13 cellular contexts compared by ENCODE assay signal in the genomic region with DNA sequence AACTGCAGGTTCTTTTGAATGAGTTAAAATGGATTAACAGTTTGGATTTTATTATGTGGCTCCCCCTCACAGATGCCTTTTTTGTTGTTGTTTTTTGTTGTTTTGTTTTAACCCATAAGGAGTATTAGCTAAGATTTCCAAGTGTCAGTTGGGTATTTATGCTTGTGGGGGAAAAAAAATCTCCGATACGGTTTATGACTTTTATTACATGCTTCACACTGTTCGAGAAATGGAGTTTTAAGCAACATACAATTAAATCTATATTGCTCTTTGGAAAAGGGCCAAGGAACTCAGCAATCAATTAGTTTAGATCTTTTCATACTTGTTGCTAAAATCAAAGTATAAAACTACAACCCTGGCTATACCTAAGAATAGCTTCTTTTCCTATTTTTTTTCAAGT. TPM values are rescaled to one million over a fixed set of nuclear protein-coding genes. Genes with fewer than 3 reads are reported as not detected.
DNase-seq lines count a peak whose midpoint lies in the region; ATAC-seq, FAIRE-seq and TF ChIP-seq lines count a peak whose summit lies in the region.
"Had no signal": no experiment of that assay in that cellular context is flagged by ENCODE, and none has a peak within 500 bp of the region (broad histone marks: within the 10 kb centered on the region; RNA-seq: fewer than 3 reads in every experiment).

No MANE protein-coding gene starts in this region.

- no peak for TF ChIP-seq EP300 in SK-N-SH (IDR thresholded peaks at IDR 0.05; ENCODE audit: borderline replicate concordance in 1 of 2, low read depth in 1 of 2, low read length in 1 of 2)
- no peak for TF ChIP-seq EP300 in tibial nerve (IDR thresholded peaks at IDR 0.05)

- DNase-seq in SK-N-SH (no peak), dorsolateral prefrontal cortex (no peak), tibial nerve (ENCODE audit: low spot score in 2 of 2) (no peak), D721Med (ENCODE audit: insufficient read length, low spot score) (no peak), RPMI8226 (no peak)
- DNase-seq: 8988T, activated B cell treated with CpG ODN at 0.5 μM for 24 hours, DND-41, NCI-H2081 treated with DMSO at 0.1 percent for 48 hours had no signal

- H2AFZ ChIP-seq in SK-N-SH (ENCODE audit: low read depth), result no peak overlapping the region

- TF ChIP-seq CTCF in SK-N-SH (IDR thresholded peaks at IDR 0.05) (no peak), dorsolateral prefrontal cortex (IDR thresholded peaks at IDR 0.05 in 54 of 56, conservative IDR thresholded peaks at IDR 0.05 in 2 of 56; ENCODE audit: low read depth in 1 of 56, partially characterized antibody in 56 of 56) (no peak), tibial nerve (IDR thresholded peaks at IDR 0.05) (no peak), D721Med (IDR thresholded peaks at IDR 0.05; ENCODE audit: insufficient read depth, missing control alignments) (no peak)

- H4K20me1 ChIP-seq in SK-N-SH (ENCODE audit: insufficient read depth), result no peaks in the 10 kb centered on the region

- no peak for TF ChIP-seq POLR2A in tibial nerve (IDR thresholded peaks at IDR 0.05)

- TF ChIP-seq RAD21 in SK-N-SH (IDR thresholded peaks at IDR 0.05; ENCODE audit: low read length), result no peak

- H3K4me2 ChIP-seq in SK-N-SH, result peak overlapping the region; percentile 92

- H3K36me3 ChIP-seq in SK-N-SH (replicated peaks in 1 of 2; ENCODE audit: control insufficient read depth in 1 of 2, insufficient read depth in 2 of 2, low read length in 1 of 2), result no peaks in the 10 kb centered on the region
- no peaks in the 10 kb centered on the region for H3K36me3 ChIP-seq in mucosa of rectum (ENCODE audit: control insufficient read depth in 2 of 2, insufficient read depth in 2 of 2, low read length in 2 of 2)
- no peaks in the 10 kb centered on the region for H3K36me3 ChIP-seq in tibial nerve

- ATAC-seq in SK-N-SH treated with all-trans-retinoic acid at 6 μM for 48 hours (no peak), HG03342 (IDR thresholded peaks at IDR 0.05; ENCODE audit: unreplicated experiment) (no peak)
- ATAC-seq: activated T-helper 17 cell treated with anti-CD3 and anti-CD28 coated beads, Interleukin-2, amount 50 U/mL, for 72 hours had no signal

- no peak for FAIRE-seq in D721Med (lab: Jason Lieb, UNC)

- H3K4me1 ChIP-seq in SK-N-SH (ENCODE audit: control insufficient read depth in 1 of 2, insufficient read depth in 2 of 2, low read depth in 1 of 2, low read length in 1 of 2) (peaks cover 0 to 3% of the 10 kb centered on the region in 2 experiments; a peak in 2 of 4 replicates), mucosa of rectum (ENCODE audit: control insufficient read depth in 2 of 2, insufficient read depth in 2 of 2, low read length in 2 of 2) (peaks cover 7 to 33% of the 10 kb centered on the region in 2 donors), tibial nerve (peaks cover 0 to 47% (median 19%) of the 10 kb centered on the region in 4 donors)

- H3K9me2 ChIP-seq in SK-N-SH, result no peaks in the 10 kb centered on the region

- POLR2A ChIA-PET in SK-N-SH (lab: Yijun Ruan, JAX), result no interaction called here

- intact Hi-C loops in dorsolateral prefrontal cortex (cut with DNase I), result loop anchor here (5.0 to 10.0 kb wide), 2 partner anchors 1672 to 1674 kb away; no protein-coding TSS in a partner anchor

- peaks cover 3% of the 10 kb centered on the region for H3F3A ChIP-seq in SK-N-SH (replicated peaks; ENCODE audit: insufficient read depth)

- no peaks in the 10 kb centered on the region for H3K79me2 ChIP-seq in SK-N-SH (ENCODE audit: insufficient read depth)

- H3K27ac ChIP-seq in SK-N-SH (ENCODE audit: low read depth in 2 of 2, low read length in 1 of 2) (no peak overlapping the region), dorsolateral prefrontal cortex (peak overlapping the region in 39 of 59 donors; percentile 5 to 94 (median 70)), mucosa of rectum (ENCODE audit: low read depth in 2 of 2, low read length in 2 of 2) (peak overlapping the region; percentile 69 to 72), tibial nerve (peak overlapping the region; percentile 95 to 100 (median 98))

- H3K9ac ChIP-seq in SK-N-SH (no peak overlapping the region), mucosa of rectum (ENCODE audit: low read depth in 1 of 2, low read length in 2 of 2) (peak overlapping the region in 1 of 2 donors; percentile 58)

- CTCF ChIA-PET in SK-N-SH (lab: Yijun Ruan, JAX), result interaction anchor here (0.8 to 3.2 kb wide), 12 partner anchors 9 to 1087 kb away, joined by 3 to 36 read pairs (median 4); no protein-coding TSS in a partner anchor

- H3K27me3 ChIP-seq in SK-N-SH (ENCODE audit: insufficient read depth), result peaks cover 50% of the 10 kb centered on the region
- peaks cover 8 to 100% (median 97%) of the 10 kb centered on the region in 45 donors for H3K27me3 ChIP-seq in dorsolateral prefrontal cortex
- H3K27me3 ChIP-seq in mucosa of rectum (ENCODE audit: control insufficient read depth in 2 of 2, insufficient read depth in 2 of 2, low read length in 2 of 2), result no peaks in the 10 kb centered on the region
- no peaks in the 10 kb centered on the region for H3K27me3 ChIP-seq in tibial nerve

- H3K9me3 ChIP-seq in SK-N-SH (no peaks in the 10 kb centered on the region), mucosa of rectum (ENCODE audit: control insufficient read depth in 2 of 2, low read length in 2 of 2) (no peaks in the 10 kb centered on the region), tibial nerve (no peaks in the 10 kb centered on the region)

- 17% methylated on average over 3 of the region's 3 CpGs for WGBS in SK-N-SH (ENCODE audit: low lambda C conversion rate)
- WGBS in tibial nerve, 2 donors, result 7 to 10% methylated on average over 3 of the region's 3 CpGs

- H3K4me3 ChIP-seq in SK-N-SH (ENCODE audit: low read depth in 2 of 2, low read length in 1 of 2) (peak overlapping the region in 1 of 2 experiments; percentile 68; a peak in 1 of 4 replicates), dorsolateral prefrontal cortex (peak overlapping the region in 43 of 59 donors; percentile 6 to 70 (median 48)), mucosa of rectum (ENCODE audit: low read length in 2 of 2) (peak overlapping the region; percentile 51 to 64), tibial nerve (peak overlapping the region; percentile 48 to 89 (median 74))

TF ChIP-seq in SK-N-SH, 30 proteins besides CTCF, POLR2A, EP300 and RAD21:
- no peak for TF ChIP-seq RFX5 (IDR thresholded peaks at IDR 0.05; ENCODE audit: low read length)
TF ChIP-seq in SK-N-SH: peak in this region for 0.

TF ChIP-seq in SK-N-SH treated with all-trans-retinoic acid at 6 μM for 48 hours, 23 proteins besides CTCF, POLR2A, EP300 and RAD21 (continues in another document):
- TF ChIP-seq ZFP30 (CRISPR knock-in tag; IDR thresholded peaks at IDR 0.05) (no peak), TOX (CRISPR knock-in tag; IDR thresholded peaks at IDR 0.05; ENCODE audit: borderline replicate concordance) (no peak), ZFP3 (CRISPR knock-in tag; IDR thresholded peaks at IDR 0.05) (no peak), TCF4 (CRISPR knock-in tag; IDR thresholded peaks at IDR 0.05; ENCODE audit: borderline replicate concordance) (no peak), OSR1 (CRISPR knock-in tag; IDR thresholded peaks at IDR 0.05) (no peak), ZC3H10 (CRISPR knock-in tag; IDR thresholded peaks at IDR 0.05) (no peak), ESRRG (CRISPR knock-in tag; IDR thresholded peaks at IDR 0.05) (no peak), BACH2 (CRISPR knock-in tag; IDR thresholded peaks at IDR 0.05; ENCODE audit: borderline replicate concordance) (no peak), ZNF8 (CRISPR knock-in tag; IDR thresholded peaks at IDR 0.05) (no peak), SNAI2 (CRISPR knock-in tag; IDR thresholded peaks at IDR 0.05) (no peak), ZNF565 (CRISPR knock-in tag; conservative IDR thresholded peaks at IDR 0.05; ENCODE audit: low read depth) (no peak)
- TF ChIP-seq, protein P1, sequence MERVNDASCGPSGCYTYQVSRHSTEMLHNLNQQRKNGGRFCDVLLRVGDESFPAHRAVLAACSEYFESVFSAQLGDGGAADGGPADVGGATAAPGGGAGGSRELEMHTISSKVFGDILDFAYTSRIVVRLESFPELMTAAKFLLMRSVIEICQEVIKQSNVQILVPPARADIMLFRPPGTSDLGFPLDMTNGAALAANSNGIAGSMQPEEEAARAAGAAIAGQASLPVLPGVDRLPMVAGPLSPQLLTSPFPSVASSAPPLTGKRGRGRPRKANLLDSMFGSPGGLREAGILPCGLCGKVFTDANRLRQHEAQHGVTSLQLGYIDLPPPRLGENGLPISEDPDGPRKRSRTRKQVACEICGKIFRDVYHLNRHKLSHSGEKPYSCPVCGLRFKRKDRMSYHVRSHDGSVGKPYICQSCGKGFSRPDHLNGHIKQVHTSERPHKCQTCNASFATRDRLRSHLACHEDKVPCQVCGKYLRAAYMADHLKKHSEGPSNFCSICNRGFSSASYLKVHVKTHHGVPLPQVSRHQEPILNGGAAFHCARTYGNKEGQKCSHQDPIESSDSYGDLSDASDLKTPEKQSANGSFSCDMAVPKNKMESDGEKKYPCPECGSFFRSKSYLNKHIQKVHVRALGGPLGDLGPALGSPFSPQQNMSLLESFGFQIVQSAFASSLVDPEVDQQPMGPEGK (CRISPR knock-in tag; IDR thresholded peaks at IDR 0.05; ENCODE audit: borderline replicate concordance), result no peak
- TF ChIP-seq, protein P2, sequence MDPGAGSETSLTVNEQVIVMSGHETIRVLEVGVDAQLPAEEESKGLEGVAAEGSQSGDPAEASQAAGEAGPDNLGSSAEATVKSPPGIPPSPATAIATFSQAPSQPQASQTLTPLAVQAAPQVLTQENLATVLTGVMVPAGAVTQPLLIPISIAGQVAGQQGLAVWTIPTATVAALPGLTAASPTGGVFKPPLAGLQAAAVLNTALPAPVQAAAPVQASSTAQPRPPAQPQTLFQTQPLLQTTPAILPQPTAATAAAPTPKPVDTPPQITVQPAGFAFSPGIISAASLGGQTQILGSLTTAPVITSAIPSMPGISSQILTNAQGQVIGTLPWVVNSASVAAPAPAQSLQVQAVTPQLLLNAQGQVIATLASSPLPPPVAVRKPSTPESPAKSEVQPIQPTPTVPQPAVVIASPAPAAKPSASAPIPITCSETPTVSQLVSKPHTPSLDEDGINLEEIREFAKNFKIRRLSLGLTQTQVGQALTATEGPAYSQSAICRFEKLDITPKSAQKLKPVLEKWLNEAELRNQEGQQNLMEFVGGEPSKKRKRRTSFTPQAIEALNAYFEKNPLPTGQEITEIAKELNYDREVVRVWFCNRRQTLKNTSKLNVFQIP (CRISPR knock-in tag; IDR thresholded peaks at IDR 0.05; ENCODE audit: borderline replicate concordance, low read depth), result no peak

RNA-seq across cellular contexts. Expression of gene NR2F2, which starts 15.9 kb away (rescaled TPM):
- 2.8 and 3.9 TPM in 2 replicates for polyA plus RNA-seq in SK-N-SH (2012; rRNA removed)
- 2.8 and 3.7 TPM in 2 replicates for polyA plus RNA-seq in SK-N-SH (2012; cell fraction: cytosol; rRNA removed)
- polyA plus RNA-seq in SK-N-SH (2012; cell fraction: nucleus; rRNA removed), result 3.8 and 5.0 TPM in 2 replicates
- total RNA-seq in dorsolateral prefrontal cortex (10 to 100 TPM in 65 of 120 experiments, 1 to 10 TPM in 55; 3.1 to 36.0 (median 10.5) TPM), tibial nerve (100 to 1,000 TPM in 3 of 4 donors, 10 to 100 TPM in 1; 70.8 to 129 (median 124) TPM)
- total RNA-seq: activated B cell treated with CpG ODN at 0.5 μM for 24 hours; activated T-helper 17 cell treated with anti-CD3 and anti-CD28 coated beads, Interleukin-2, amount 50 U/mL, for 72 hours had no signal

Comparison
In these comparisons a context has a peak if more than half of its experiments do, and no peak if none do; other contexts are left out.
1. H3K27ac ChIP-seq: peak in dorsolateral prefrontal cortex (39 of 59), mucosa of rectum (2 of 2) and tibial nerve (4 of 4); none in SK-N-SH (0 of 2).